In genomic region chr5:171966270-171966669, GRCh38 we compare ENCODE assay signal across 13 cellular contexts. TPM values are rescaled to one million over a fixed set of nuclear protein-coding genes. Genes with fewer than 3 reads are reported as not detected.
DNase-seq lines count a peak whose midpoint lies in the region; ATAC-seq, FAIRE-seq and TF ChIP-seq lines count a peak whose summit lies in the region.
"Had no signal": no experiment of that assay in that cellular context is flagged by ENCODE, and none has a peak within 500 bp of the region (broad histone marks: within the 10 kb centered on the region; RNA-seq: fewer than 3 reads in every experiment).

No MANE protein-coding gene starts in this region.

- TF ChIP-seq POLR2A in GM12892 (IDR thresholded peaks at IDR 0.05; ENCODE audit: low read depth, low read length) (no peak), esophagus muscularis mucosa (IDR thresholded peaks at IDR 0.05; ENCODE audit: low read depth) (no peak), tibial nerve (IDR thresholded peaks at IDR 0.05) (no peak)

- peak overlapping the region; percentile 99 for H3K27ac ChIP-seq in OCI-LY3 (ENCODE audit: low read length)
- H3K27ac ChIP-seq in esophagus muscularis mucosa (replicated peaks in 1 of 4), result peak overlapping the region in 3 of 4 donors; percentile 17 to 42 (median 29)
- H3K27ac ChIP-seq in tibial nerve, result no peak overlapping the region
- H3K27ac ChIP-seq: coronary artery, thyroid gland had no signal

- H3K27me3 ChIP-seq in OCI-LY3 (ENCODE audit: low read depth, low read length), result no peaks in the 10 kb centered on the region
- H3K27me3 ChIP-seq in esophagus muscularis mucosa, result no peaks in the 10 kb centered on the region
- H3K27me3 ChIP-seq in tibial nerve, result no peaks in the 10 kb centered on the region
- H3K27me3 ChIP-seq: thyroid gland had no signal

- peak overlapping the region; percentile 44 for H3K4me2 ChIP-seq in OCI-LY3 (ENCODE audit: low read length)

- peaks cover 19% of the 10 kb centered on the region for H4K20me1 ChIP-seq in OCI-LY3 (ENCODE audit: insufficient read depth, low read length)

- DNase-seq in GM12892 (ENCODE audit: insufficient read length) (no peak), esophagus muscularis mucosa (ENCODE audit: extremely low spot score) (no peak), putamen (ENCODE audit: low spot score) (peak; percentile 13), RPMI8226 (no peak), tibial nerve (ENCODE audit: low spot score in 2 of 2) (no peak)
- DNase-seq: activated gamma-delta T cell treated with Interleukin-2 at 50 U/mL for 16 hours; naive thymus-derived CD8-positive, alpha-beta T cell; NCI-H2029 treated with DMSO at 0.1 percent for 48 hours; thyroid gland had no signal

- intact Hi-C loops in esophagus muscularis mucosa (cut with DNase I), result no loop called here

- peaks cover 69% of the 10 kb centered on the region for H3K4me1 ChIP-seq in OCI-LY3 (ENCODE audit: low read length)
- H3K4me1 ChIP-seq in esophagus muscularis mucosa, result peaks cover 58 to 77% (median 75%) of the 10 kb centered on the region in 4 donors
- H3K4me1 ChIP-seq in tibial nerve, result peaks cover 0 to 58% (median 10%) of the 10 kb centered on the region in 4 donors

- TF ChIP-seq CTCF in OCI-LY3 (IDR thresholded peaks at IDR 0.05; ENCODE audit: low read depth, low read length), result no peak
- TF ChIP-seq CTCF in esophagus muscularis mucosa (IDR thresholded peaks at IDR 0.05), result no peak
- TF ChIP-seq CTCF in tibial nerve (IDR thresholded peaks at IDR 0.05), result no peak

- ATAC-seq in GM18519 (IDR thresholded peaks at IDR 0.05; ENCODE audit: low FRiP score, unreplicated experiment), result no peak

- peaks cover 23% of the 10 kb centered on the region for H3K36me3 ChIP-seq in OCI-LY3 (replicated peaks; ENCODE audit: low read depth, low read length)
- no peaks in the 10 kb centered on the region for H3K36me3 ChIP-seq in esophagus muscularis mucosa
- no peaks in the 10 kb centered on the region for H3K36me3 ChIP-seq in tibial nerve
- H3K36me3 ChIP-seq: thyroid gland had no signal

- H3K9me3 ChIP-seq in OCI-LY3 (ENCODE audit: insufficient read depth, low read length) (peaks cover 14% of the 10 kb centered on the region; the same call in 1 of the 2 replicates), esophagus muscularis mucosa (no peaks in the 10 kb centered on the region), tibial nerve (no peaks in the 10 kb centered on the region)
- H3K9me3 ChIP-seq: thyroid gland had no signal

- H3K79me2 ChIP-seq in OCI-LY3 (ENCODE audit: low read length), result peaks cover 81% of the 10 kb centered on the region

- H2AFZ ChIP-seq in OCI-LY3 (ENCODE audit: low read depth, low read length), result no peak overlapping the region

- WGBS in esophagus muscularis mucosa, result 41% methylated on average over 2 of the region's 2 CpGs
- WGBS in tibial nerve, 2 donors, result 42 to 63% methylated on average over 2 of the region's 2 CpGs

- peak overlapping the region; percentile 16; the same call in 1 of the 2 replicates for H3K4me3 ChIP-seq in OCI-LY3 (ENCODE audit: low read length)
- no peak overlapping the region for H3K4me3 ChIP-seq in esophagus muscularis mucosa
- no peak overlapping the region for H3K4me3 ChIP-seq in tibial nerve
- H3K4me3 ChIP-seq: coronary artery, thyroid gland had no signal

- no peak for TF ChIP-seq EP300 in esophagus muscularis mucosa (IDR thresholded peaks at IDR 0.05)
- TF ChIP-seq EP300 in tibial nerve (IDR thresholded peaks at IDR 0.05), result no peak

- H3K9ac ChIP-seq in OCI-LY3 (ENCODE audit: low read length), result peak overlapping the region; percentile 27; the same call in 1 of the 2 replicates

- FAIRE-seq in GM12892 (lab: Jason Lieb, UNC), result peak; percentile 68
- FAIRE-seq: islet of Langerhans had no signal

RNA-seq across cellular contexts. Expression of gene FBXW11, which starts 40.2 kb away (rescaled TPM):
- polyA plus RNA-seq in GM12892 (2012; ENCODE audit: missing spikeins), result 24.9 TPM
- 10 to 100 TPM; 60.8 to 75.6 (median 66.3) TPM for total RNA-seq in esophagus muscularis mucosa
- 10 to 100 TPM; 49.2 to 96.4 (median 73.4) TPM for total RNA-seq in tibial nerve

Comparison
In these comparisons a context has a peak if more than half of its experiments do, and no peak if none do; other contexts are left out.
1. H3K27ac ChIP-seq: peak in OCI-LY3 (single experiment) and esophagus muscularis mucosa (3 of 4); none in tibial nerve (0 of 4).